15 cellular contexts compared by ENCODE assay signal in the genomic region with DNA sequence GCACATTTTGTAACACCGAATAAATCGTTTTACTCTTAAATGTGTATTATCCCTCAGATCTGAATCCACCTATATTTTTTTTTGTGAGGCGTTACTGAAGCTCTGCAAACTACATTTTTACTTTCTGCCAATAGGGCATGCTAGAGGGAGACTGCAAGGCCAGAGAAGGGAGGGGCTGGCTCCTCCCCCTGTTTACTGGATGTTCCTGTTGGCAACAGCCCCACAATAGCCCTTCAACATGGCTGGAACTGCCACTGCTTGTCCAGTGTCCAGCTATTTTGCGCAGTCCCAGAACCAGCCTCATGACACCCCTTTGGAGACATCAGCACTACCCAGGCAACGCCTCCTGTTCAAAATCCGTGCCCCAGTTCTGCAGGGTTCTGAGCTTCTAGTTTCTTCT.
DNase-seq lines count a peak whose midpoint lies in the region; ATAC-seq and TF ChIP-seq lines count a peak whose summit lies in the region.
"Had no signal": no experiment of that assay in that cellular context is flagged by ENCODE, and none has a peak within 500 bp of the region (broad histone marks: within the 10 kb centered on the region; RNA-seq: fewer than 3 reads in every experiment).

No MANE protein-coding gene starts in this region.

- no peaks in the 10 kb centered on the region for H3K9me3 Mint-ChIP-seq in neural progenitor cell
- H3K9me3 Mint-ChIP-seq: activated naive CD4-positive, alpha-beta T cell treated with anti-CD3 and anti-CD28 coated beads, Interleukin-2, amount 50 U/mL, for 24 hours had no signal

- no peak overlapping the region for H3K27ac ChIP-seq in neural progenitor cell
- H3K27ac ChIP-seq: epithelial cell of prostate, thoracic aorta had no signal

- no peak overlapping the region for H3K4me2 ChIP-seq in neural progenitor cell

- H3K27ac Mint-ChIP-seq in neural progenitor cell: no peak overlapping the region
- H3K27ac Mint-ChIP-seq: activated CD8-positive, alpha-beta memory T cell treated with anti-CD3 and anti-CD28 coated beads, Interleukin-2, amount 10 ng/mL, durations not matched to agents 7 days and 5 days; activated naive CD4-positive, alpha-beta T cell treated with anti-CD3 and anti-CD28 coated beads, Interleukin-2, amount 50 U/mL, for 24 hours had no signal

- no peaks in the 10 kb centered on the region for H3K4me1 Mint-ChIP-seq in neural progenitor cell
- H3K4me1 Mint-ChIP-seq: activated CD8-positive, alpha-beta memory T cell treated with anti-CD3 and anti-CD28 coated beads, Interleukin-2, amount 10 ng/mL, durations not matched to agents 7 days and 5 days; activated naive CD4-positive, alpha-beta T cell treated with anti-CD3 and anti-CD28 coated beads, Interleukin-2, amount 50 U/mL, for 24 hours had no signal

- H4K20me1 ChIP-seq in neural progenitor cell (ENCODE audit: low read depth): no peaks in the 10 kb centered on the region

- no peaks in the 10 kb centered on the region for H3K9me3 ChIP-seq in neural progenitor cell (ENCODE audit: low read depth)
- H3K9me3 ChIP-seq: HAP-1, thoracic aorta had no signal

- H3K4me1 ChIP-seq in neural progenitor cell: peaks cover 6% of the 10 kb centered on the region
- H3K4me1 ChIP-seq: HAP-1 had no signal

- no peaks in the 10 kb centered on the region for H3F3A ChIP-seq in neural progenitor cell (ENCODE audit: low read depth)

- H3K36me3 Mint-ChIP-seq in neural progenitor cell: no peaks in the 10 kb centered on the region
- H3K36me3 Mint-ChIP-seq: activated CD8-positive, alpha-beta memory T cell treated with anti-CD3 and anti-CD28 coated beads, Interleukin-2, amount 10 ng/mL, durations not matched to agents 7 days and 5 days; activated naive CD4-positive, alpha-beta T cell treated with anti-CD3 and anti-CD28 coated beads, Interleukin-2, amount 50 U/mL, for 24 hours had no signal

- H3K79me2 ChIP-seq in neural progenitor cell (ENCODE audit: low read depth): no peaks in the 10 kb centered on the region

- no peak overlapping the region for H3K9ac ChIP-seq in neural progenitor cell

- intact Hi-C loops in cardiac septum (cut with DNase I): no loop called here

- no peak for ATAC-seq in GM18868 (IDR thresholded peaks at IDR 0.05; ENCODE audit: unreplicated experiment)
- ATAC-seq: activated CD8-positive, alpha-beta memory T cell treated with anti-CD3 and anti-CD28 coated beads, Interleukin-2, amount 10 ng/mL, durations not matched to agents 7 days and 5 days had no signal

- H3K4me3 ChIP-seq in choroid plexus epithelial cell (ENCODE audit: low read depth, low read length) (no peak overlapping the region), neural progenitor cell (no peak overlapping the region)
- H3K4me3 ChIP-seq: HAP-1, thoracic aorta had no signal

- peak overlapping the region; percentile 90 for H2AFZ ChIP-seq in neural progenitor cell (replicated peaks)

- DNase-seq in DMS53 (lab: John Stamatoyannopoulos, UW) (peak; percentile 59), DMS53 treated with DMSO at 0.1 percent for 48 hours (lab: John Stamatoyannopoulos, UW; ENCODE audit: unreplicated experiment) (no peak), NCI-H226 (peak; percentile 22), choroid plexus epithelial cell (ENCODE audit: low read depth) (peak; percentile 4), neural progenitor cell (ENCODE audit: low spot score) (peak; percentile 45), cardiac septum (ENCODE audit: low spot score) (no peak), HuH-7.5 (ENCODE audit: low spot score) (no peak)
- DNase-seq: activated CD8-positive, alpha-beta memory T cell treated with anti-CD3 and anti-CD28 coated beads, Interleukin-2, amount 10 ng/mL, durations not matched to agents 7 days and 5 days; NCI-H1092; NCI-H526 had no signal

- no peak for TF ChIP-seq CTCF in choroid plexus epithelial cell (conservative IDR thresholded peaks at IDR 0.05; ENCODE audit: low read depth, low read length)
- TF ChIP-seq CTCF in neural progenitor cell (IDR thresholded peaks at IDR 0.05): peak; percentile 27

- H3K4me3 Mint-ChIP-seq in neural progenitor cell: no peak overlapping the region
- H3K4me3 Mint-ChIP-seq: activated CD8-positive, alpha-beta memory T cell treated with anti-CD3 and anti-CD28 coated beads, Interleukin-2, amount 10 ng/mL, durations not matched to agents 7 days and 5 days; activated naive CD4-positive, alpha-beta T cell treated with anti-CD3 and anti-CD28 coated beads, Interleukin-2, amount 50 U/mL, for 24 hours had no signal

- H3K36me3 ChIP-seq in neural progenitor cell: no peaks in the 10 kb centered on the region
- H3K36me3 ChIP-seq: HAP-1, thoracic aorta had no signal

- no peaks in the 10 kb centered on the region for H3K27me3 ChIP-seq in neural progenitor cell

- peaks cover 4% of the 10 kb centered on the region for H3K27me3 Mint-ChIP-seq in neural progenitor cell (ENCODE audit: insufficient read depth, low read depth)
- H3K27me3 Mint-ChIP-seq: activated naive CD4-positive, alpha-beta T cell treated with anti-CD3 and anti-CD28 coated beads, Interleukin-2, amount 50 U/mL, for 24 hours had no signal

Comparison
In these comparisons a context has a peak if more than half of its experiments do, and no peak if none do; other contexts are left out.
1. DNase-seq: peak in DMS53 (single experiment), NCI-H226 (single experiment), choroid plexus epithelial cell (single experiment) and neural progenitor cell (single experiment); none in DMS53 treated with DMSO at 0.1 percent for 48 hours (single experiment), cardiac septum (single experiment) and HuH-7.5 (single experiment).